ENCODE assay signal across 1 cellular context in genomic region chr11:128576555-128576954, GRCh38.
TF ChIP-seq lines count a peak whose summit lies in the region.

No MANE protein-coding gene starts in this region.

TF ChIP-seq in WTC11, 78 proteins besides CTCF, POLR2A, EP300 and RAD21 (continued from another document):
- TF ChIP-seq, protein P1, sequence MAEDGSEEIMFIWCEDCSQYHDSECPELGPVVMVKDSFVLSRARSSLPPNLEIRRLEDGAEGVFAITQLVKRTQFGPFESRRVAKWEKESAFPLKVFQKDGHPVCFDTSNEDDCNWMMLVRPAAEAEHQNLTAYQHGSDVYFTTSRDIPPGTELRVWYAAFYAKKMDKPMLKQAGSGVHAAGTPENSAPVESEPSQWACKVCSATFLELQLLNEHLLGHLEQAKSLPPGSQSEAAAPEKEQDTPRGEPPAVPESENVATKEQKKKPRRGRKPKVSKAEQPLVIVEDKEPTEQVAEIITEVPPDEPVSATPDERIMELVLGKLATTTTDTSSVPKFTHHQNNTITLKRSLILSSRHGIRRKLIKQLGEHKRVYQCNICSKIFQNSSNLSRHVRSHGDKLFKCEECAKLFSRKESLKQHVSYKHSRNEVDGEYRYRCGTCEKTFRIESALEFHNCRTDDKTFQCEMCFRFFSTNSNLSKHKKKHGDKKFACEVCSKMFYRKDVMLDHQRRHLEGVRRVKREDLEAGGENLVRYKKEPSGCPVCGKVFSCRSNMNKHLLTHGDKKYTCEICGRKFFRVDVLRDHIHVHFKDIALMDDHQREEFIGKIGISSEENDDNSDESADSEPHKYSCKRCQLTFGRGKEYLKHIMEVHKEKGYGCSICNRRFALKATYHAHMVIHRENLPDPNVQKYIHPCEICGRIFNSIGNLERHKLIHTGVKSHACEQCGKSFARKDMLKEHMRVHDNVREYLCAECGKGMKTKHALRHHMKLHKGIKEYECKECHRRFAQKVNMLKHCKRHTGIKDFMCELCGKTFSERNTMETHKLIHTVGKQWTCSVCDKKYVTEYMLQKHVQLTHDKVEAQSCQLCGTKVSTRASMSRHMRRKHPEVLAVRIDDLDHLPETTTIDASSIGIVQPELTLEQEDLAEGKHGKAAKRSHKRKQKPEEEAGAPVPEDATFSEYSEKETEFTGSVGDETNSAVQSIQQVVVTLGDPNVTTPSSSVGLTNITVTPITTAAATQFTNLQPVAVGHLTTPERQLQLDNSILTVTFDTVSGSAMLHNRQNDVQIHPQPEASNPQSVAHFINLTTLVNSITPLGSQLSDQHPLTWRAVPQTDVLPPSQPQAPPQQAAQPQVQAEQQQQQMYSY (CRISPR knock-in tag; IDR thresholded peaks at IDR 0.05), result no peak
- TF ChIP-seq SP1 (CRISPR knock-in tag; conservative IDR thresholded peaks at IDR 0.05), result no peak
- no peak for TF ChIP-seq ZNF416 (CRISPR knock-in tag; IDR thresholded peaks at IDR 0.05)
- no peak for TF ChIP-seq JUN (CRISPR knock-in tag; IDR thresholded peaks at IDR 0.05)
- TF ChIP-seq, protein P2, sequence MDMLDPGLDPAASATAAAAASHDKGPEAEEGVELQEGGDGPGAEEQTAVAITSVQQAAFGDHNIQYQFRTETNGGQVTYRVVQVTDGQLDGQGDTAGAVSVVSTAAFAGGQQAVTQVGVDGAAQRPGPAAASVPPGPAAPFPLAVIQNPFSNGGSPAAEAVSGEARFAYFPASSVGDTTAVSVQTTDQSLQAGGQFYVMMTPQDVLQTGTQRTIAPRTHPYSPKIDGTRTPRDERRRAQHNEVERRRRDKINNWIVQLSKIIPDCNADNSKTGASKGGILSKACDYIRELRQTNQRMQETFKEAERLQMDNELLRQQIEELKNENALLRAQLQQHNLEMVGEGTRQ (CRISPR knock-in tag; IDR thresholded peaks at IDR 0.05), result no peak
- TF ChIP-seq, protein P3, sequence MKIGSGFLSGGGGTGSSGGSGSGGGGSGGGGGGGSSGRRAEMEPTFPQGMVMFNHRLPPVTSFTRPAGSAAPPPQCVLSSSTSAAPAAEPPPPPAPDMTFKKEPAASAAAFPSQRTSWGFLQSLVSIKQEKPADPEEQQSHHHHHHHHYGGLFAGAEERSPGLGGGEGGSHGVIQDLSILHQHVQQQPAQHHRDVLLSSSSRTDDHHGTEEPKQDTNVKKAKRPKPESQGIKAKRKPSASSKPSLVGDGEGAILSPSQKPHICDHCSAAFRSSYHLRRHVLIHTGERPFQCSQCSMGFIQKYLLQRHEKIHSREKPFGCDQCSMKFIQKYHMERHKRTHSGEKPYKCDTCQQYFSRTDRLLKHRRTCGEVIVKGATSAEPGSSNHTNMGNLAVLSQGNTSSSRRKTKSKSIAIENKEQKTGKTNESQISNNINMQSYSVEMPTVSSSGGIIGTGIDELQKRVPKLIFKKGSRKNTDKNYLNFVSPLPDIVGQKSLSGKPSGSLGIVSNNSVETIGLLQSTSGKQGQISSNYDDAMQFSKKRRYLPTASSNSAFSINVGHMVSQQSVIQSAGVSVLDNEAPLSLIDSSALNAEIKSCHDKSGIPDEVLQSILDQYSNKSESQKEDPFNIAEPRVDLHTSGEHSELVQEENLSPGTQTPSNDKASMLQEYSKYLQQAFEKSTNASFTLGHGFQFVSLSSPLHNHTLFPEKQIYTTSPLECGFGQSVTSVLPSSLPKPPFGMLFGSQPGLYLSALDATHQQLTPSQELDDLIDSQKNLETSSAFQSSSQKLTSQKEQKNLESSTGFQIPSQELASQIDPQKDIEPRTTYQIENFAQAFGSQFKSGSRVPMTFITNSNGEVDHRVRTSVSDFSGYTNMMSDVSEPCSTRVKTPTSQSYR (CRISPR knock-in tag; IDR thresholded peaks at IDR 0.05), result no peak
- no peak for TF ChIP-seq CREB1 (CRISPR knock-in tag; IDR thresholded peaks at IDR 0.05)
- TF ChIP-seq, protein P4, sequence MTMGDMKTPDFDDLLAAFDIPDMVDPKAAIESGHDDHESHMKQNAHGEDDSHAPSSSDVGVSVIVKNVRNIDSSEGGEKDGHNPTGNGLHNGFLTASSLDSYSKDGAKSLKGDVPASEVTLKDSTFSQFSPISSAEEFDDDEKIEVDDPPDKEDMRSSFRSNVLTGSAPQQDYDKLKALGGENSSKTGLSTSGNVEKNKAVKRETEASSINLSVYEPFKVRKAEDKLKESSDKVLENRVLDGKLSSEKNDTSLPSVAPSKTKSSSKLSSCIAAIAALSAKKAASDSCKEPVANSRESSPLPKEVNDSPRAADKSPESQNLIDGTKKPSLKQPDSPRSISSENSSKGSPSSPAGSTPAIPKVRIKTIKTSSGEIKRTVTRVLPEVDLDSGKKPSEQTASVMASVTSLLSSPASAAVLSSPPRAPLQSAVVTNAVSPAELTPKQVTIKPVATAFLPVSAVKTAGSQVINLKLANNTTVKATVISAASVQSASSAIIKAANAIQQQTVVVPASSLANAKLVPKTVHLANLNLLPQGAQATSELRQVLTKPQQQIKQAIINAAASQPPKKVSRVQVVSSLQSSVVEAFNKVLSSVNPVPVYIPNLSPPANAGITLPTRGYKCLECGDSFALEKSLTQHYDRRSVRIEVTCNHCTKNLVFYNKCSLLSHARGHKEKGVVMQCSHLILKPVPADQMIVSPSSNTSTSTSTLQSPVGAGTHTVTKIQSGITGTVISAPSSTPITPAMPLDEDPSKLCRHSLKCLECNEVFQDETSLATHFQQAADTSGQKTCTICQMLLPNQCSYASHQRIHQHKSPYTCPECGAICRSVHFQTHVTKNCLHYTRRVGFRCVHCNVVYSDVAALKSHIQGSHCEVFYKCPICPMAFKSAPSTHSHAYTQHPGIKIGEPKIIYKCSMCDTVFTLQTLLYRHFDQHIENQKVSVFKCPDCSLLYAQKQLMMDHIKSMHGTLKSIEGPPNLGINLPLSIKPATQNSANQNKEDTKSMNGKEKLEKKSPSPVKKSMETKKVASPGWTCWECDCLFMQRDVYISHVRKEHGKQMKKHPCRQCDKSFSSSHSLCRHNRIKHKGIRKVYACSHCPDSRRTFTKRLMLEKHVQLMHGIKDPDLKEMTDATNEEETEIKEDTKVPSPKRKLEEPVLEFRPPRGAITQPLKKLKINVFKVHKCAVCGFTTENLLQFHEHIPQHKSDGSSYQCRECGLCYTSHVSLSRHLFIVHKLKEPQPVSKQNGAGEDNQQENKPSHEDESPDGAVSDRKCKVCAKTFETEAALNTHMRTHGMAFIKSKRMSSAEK (CRISPR knock-in tag; IDR thresholded peaks at IDR 0.05; ENCODE audit: borderline replicate concordance), result no peak
- TF ChIP-seq SMAD3 (CRISPR knock-in tag; IDR thresholded peaks at IDR 0.05; ENCODE audit: borderline replicate concordance), result no peak
- TF ChIP-seq FOXP1 (CRISPR knock-in tag; IDR thresholded peaks at IDR 0.05; ENCODE audit: borderline replicate concordance), result no peak
- no peak for TF ChIP-seq TP53 (CRISPR knock-in tag; IDR thresholded peaks at IDR 0.05)
- TF ChIP-seq, protein P5, sequence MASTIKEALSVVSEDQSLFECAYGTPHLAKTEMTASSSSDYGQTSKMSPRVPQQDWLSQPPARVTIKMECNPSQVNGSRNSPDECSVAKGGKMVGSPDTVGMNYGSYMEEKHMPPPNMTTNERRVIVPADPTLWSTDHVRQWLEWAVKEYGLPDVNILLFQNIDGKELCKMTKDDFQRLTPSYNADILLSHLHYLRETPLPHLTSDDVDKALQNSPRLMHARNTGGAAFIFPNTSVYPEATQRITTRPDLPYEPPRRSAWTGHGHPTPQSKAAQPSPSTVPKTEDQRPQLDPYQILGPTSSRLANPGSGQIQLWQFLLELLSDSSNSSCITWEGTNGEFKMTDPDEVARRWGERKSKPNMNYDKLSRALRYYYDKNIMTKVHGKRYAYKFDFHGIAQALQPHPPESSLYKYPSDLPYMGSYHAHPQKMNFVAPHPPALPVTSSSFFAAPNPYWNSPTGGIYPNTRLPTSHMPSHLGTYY (CRISPR knock-in tag; IDR thresholded peaks at IDR 0.05), result no peak
- TF ChIP-seq ZNF396 (CRISPR knock-in tag; IDR thresholded peaks at IDR 0.05; ENCODE audit: borderline replicate concordance), result no peak
- TF ChIP-seq NR1H2 (CRISPR knock-in tag; IDR thresholded peaks at IDR 0.05), result no peak
